In genomic region chrX:132751043-132751690, GRCh38 we compare ENCODE assay signal across 1 cellular context.
TF ChIP-seq lines count a peak whose summit lies in the region.

No MANE protein-coding gene starts in this region.

TF ChIP-seq in H1, 55 proteins besides CTCF, POLR2A, EP300 and RAD21:
- TF ChIP-seq POLR2AphosphoS5 (IDR thresholded peaks at IDR 0.05; ENCODE audit: low read depth, low read length): no peak
- TF ChIP-seq SUZ12 (IDR thresholded peaks at IDR 0.05; ENCODE audit: low read length): no peak
- no peak for TF ChIP-seq JUND (IDR thresholded peaks at IDR 0.05; ENCODE audit: low read length)
- no peak for TF ChIP-seq TCF12 (IDR thresholded peaks at IDR 0.05; ENCODE audit: low read depth, low read length)
- no peak for TF ChIP-seq SRF (IDR thresholded peaks at IDR 0.05; ENCODE audit: low read depth, low read length)
- no peak for TF ChIP-seq PHF8 (conservative IDR thresholded peaks at IDR 0.05; ENCODE audit: low read depth, low read length)
- TF ChIP-seq RNF2 (IDR thresholded peaks at IDR 0.05; ENCODE audit: borderline replicate concordance, low read depth, low read length, missing control alignments, poor library complexity, severe bottlenecking): no peak
- no peak for TF ChIP-seq SP4 (IDR thresholded peaks at IDR 0.05; ENCODE audit: low read length)
- no peak for TF ChIP-seq BACH1 (IDR thresholded peaks at IDR 0.05; ENCODE audit: low read length)
